ENCODE assay signal across 25 cellular contexts in the genomic region with DNA sequence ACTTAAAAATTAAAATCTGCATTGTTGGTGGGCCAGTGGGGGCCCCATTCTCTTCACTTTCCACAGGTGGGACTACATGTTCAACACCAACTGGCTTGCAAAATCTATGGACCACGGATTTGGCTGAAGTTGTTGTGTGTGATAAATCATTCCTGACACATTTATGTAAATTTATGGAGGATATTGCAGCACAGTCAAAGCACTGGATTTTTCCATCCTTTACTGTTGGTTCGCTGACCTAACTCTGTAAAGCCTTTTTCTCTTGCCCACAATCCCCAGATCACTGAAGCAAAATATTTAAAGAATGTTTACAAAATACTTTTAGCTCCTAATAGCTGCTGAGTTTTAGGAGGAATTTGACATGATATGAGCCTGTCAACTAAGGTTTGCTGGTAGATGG.
DNase-seq lines count a peak whose midpoint lies in the region; ATAC-seq and TF ChIP-seq lines count a peak whose summit lies in the region.
"Had no signal": no experiment of that assay in that cellular context is flagged by ENCODE, and none has a peak within 500 bp of the region (broad histone marks: within the 10 kb centered on the region; RNA-seq: fewer than 3 reads in every experiment).

No MANE protein-coding gene starts in this region.

- H3K4me3 ChIP-seq in PC-3 (ENCODE audit: low read length), result no peak overlapping the region
- H3K4me3 ChIP-seq: psoas muscle had no signal

- peak; percentile 40 for DNase-seq in GM03348 (ENCODE audit: low spot score)
- DNase-seq in PC-3, result peak; percentile 13
- DNase-seq in fibroblast of peridontal ligament (ENCODE audit: extremely low read depth), result peak; percentile 17
- DNase-seq in osteocyte (ENCODE audit: extremely low spot score, unreplicated experiment), result no peak
- no peak for DNase-seq in Ammon's horn (ENCODE audit: low spot score)
- DNase-seq in NCI-H748 (lab: John Stamatoyannopoulos, UW; ENCODE audit: unreplicated experiment), result no peak
- no peak for DNase-seq in stimulated activated naive B cell treated with anti-CD40 and anti-IgM and Interleukin-4, amounts not matched to agents 10 μg/mL and 1 μg/mL and 100 μg/mL, for 72 hours
- DNase-seq: activated CD4-positive, CD25-positive, alpha-beta regulatory T cell treated with anti-CD3 and anti-CD28 coated beads, Interleukin-2, amount 50 U/mL, for 72 hours; activated naive CD4-positive, alpha-beta T cell treated with anti-CD3 and anti-CD28 coated beads for 36 hours; activated T-cell treated with anti-CD3 and anti-CD28 coated beads, Interleukin-2, amount 50 U/mL, for 24 hours; DND-41; foreskin melanocyte; H7; left cardiac atrium; midbrain; NCI-H526 treated with DMSO at 0.1 percent for 48 hours; psoas muscle; Right ventricle myocardium superior; small intestine; stimulated activated CD4-positive, alpha-beta T cell treated with anti-CD3 and anti-CD28 coated beads, Interleukin-4, amount 100 ng/mL, for 1 hour; stimulated activated naive CD8-positive, alpha-beta T cell treated with anti-CD3 and anti-CD28 coated beads, Interleukin-15, amount 100 ng/mL, for 72 hours had no signal

- POLR2A ChIA-PET in PC-3 (lab: Charles Lee; ENCODE audit: unreplicated experiment), result no interaction called here

- no peak overlapping the region for H3K4me3 Mint-ChIP-seq in osteocyte (ENCODE audit: unreplicated experiment)
- H3K4me3 Mint-ChIP-seq in stimulated activated naive B cell treated with anti-CD40 and anti-IgM and Interleukin-4, amounts not matched to agents 10 μg/mL and 1 μg/mL and 100 μg/mL, for 72 hours, result no peak overlapping the region
- H3K4me3 Mint-ChIP-seq: activated naive CD4-positive, alpha-beta T cell treated with anti-CD3 and anti-CD28 coated beads for 36 hours; activated T-cell treated with anti-CD3 and anti-CD28 coated beads, Interleukin-2, amount 50 U/mL, for 24 hours; brain; dendritic cell treated with granulocyte-macrophage colony-stimulating factor and Interleukin-4, amounts not matched to agents 40 ng/mL and 50 ng/mL, for 4 days; stimulated activated naive CD8-positive, alpha-beta T cell treated with anti-CD3 and anti-CD28 coated beads, Interleukin-15, amount 100 ng/mL, for 72 hours; type B pancreatic cell had no signal

- H3F3A ChIP-seq in PC-3 (ENCODE audit: low read length, unreplicated experiment), result no peaks in the 10 kb centered on the region

- no peaks in the 10 kb centered on the region for H3K27me3 ChIP-seq in PC-3 (ENCODE audit: low read length)

- no TSS peak for BruUV-seq in PC-3 (replicated peaks; lab: Mats Ljungman, UMichigan)

- TF ChIP-seq CTCF in PC-3 (conservative IDR thresholded peaks at IDR 0.05; ENCODE audit: low read depth, low read length) (no peak), osteocyte (IDR thresholded peaks at IDR 0.05) (no peak)

- no peak overlapping the region for H3K9ac ChIP-seq in PC-3 (ENCODE audit: low read length)

- no peaks in the 10 kb centered on the region for H3K79me2 ChIP-seq in PC-3 (ENCODE audit: low read length)

- H4K20me1 ChIP-seq in PC-3 (ENCODE audit: low read length), result no peaks in the 10 kb centered on the region

- H3K36me3 Mint-ChIP-seq in osteocyte (ENCODE audit: unreplicated experiment), result no peaks in the 10 kb centered on the region
- H3K36me3 Mint-ChIP-seq in stimulated activated naive B cell treated with anti-CD40 and anti-IgM and Interleukin-4, amounts not matched to agents 10 μg/mL and 1 μg/mL and 100 μg/mL, for 72 hours, result no peaks in the 10 kb centered on the region
- H3K36me3 Mint-ChIP-seq: brain, type B pancreatic cell had no signal

- ATAC-seq in PC-3, result no peak
- no peak for ATAC-seq in HG02840 (IDR thresholded peaks at IDR 0.05; ENCODE audit: low FRiP score, unreplicated experiment)
- ATAC-seq in stimulated activated naive B cell treated with anti-CD40 and anti-IgM and Interleukin-4, amounts not matched to agents 10 μg/mL and 1 μg/mL and 100 μg/mL, for 72 hours (replicated peaks), result no peak
- ATAC-seq: psoas muscle; stimulated activated naive CD8-positive, alpha-beta T cell treated with anti-CD3 and anti-CD28 coated beads, Interleukin-15, amount 100 ng/mL, for 72 hours had no signal

- H3K9me2 ChIP-seq in PC-3 (replicated peaks; ENCODE audit: low read length), result no peaks in the 10 kb centered on the region

- peaks cover 57% of the 10 kb centered on the region for H3K4me1 Mint-ChIP-seq in osteocyte (ENCODE audit: unreplicated experiment)
- H3K4me1 Mint-ChIP-seq in stimulated activated naive B cell treated with anti-CD40 and anti-IgM and Interleukin-4, amounts not matched to agents 10 μg/mL and 1 μg/mL and 100 μg/mL, for 72 hours, result no peaks in the 10 kb centered on the region
- H3K4me1 Mint-ChIP-seq: stimulated activated naive CD8-positive, alpha-beta T cell treated with anti-CD3 and anti-CD28 coated beads, Interleukin-15, amount 100 ng/mL, for 72 hours had no signal

- H3K4me1 ChIP-seq in PC-3 (ENCODE audit: insufficient read depth, low read length), result no peaks in the 10 kb centered on the region
- H3K4me1 ChIP-seq: psoas muscle had no signal

- H3K27ac ChIP-seq in PC-3 (ENCODE audit: low read length), result no peak overlapping the region
- H3K27ac ChIP-seq: psoas muscle had no signal

- H3K36me3 ChIP-seq in PC-3 (ENCODE audit: low read depth, low read length), result no peaks in the 10 kb centered on the region

- H3K9me3 Mint-ChIP-seq in osteocyte (ENCODE audit: unreplicated experiment), result no peaks in the 10 kb centered on the region
- no peaks in the 10 kb centered on the region for H3K9me3 Mint-ChIP-seq in stimulated activated naive B cell treated with anti-CD40 and anti-IgM and Interleukin-4, amounts not matched to agents 10 μg/mL and 1 μg/mL and 100 μg/mL, for 72 hours
- H3K9me3 Mint-ChIP-seq: activated naive CD4-positive, alpha-beta T cell treated with anti-CD3 and anti-CD28 coated beads for 36 hours; activated T-cell treated with anti-CD3 and anti-CD28 coated beads, Interleukin-2, amount 50 U/mL, for 24 hours; brain; dendritic cell treated with granulocyte-macrophage colony-stimulating factor and Interleukin-4, amounts not matched to agents 40 ng/mL and 50 ng/mL, for 4 days had no signal

- no peak overlapping the region for H2AFZ ChIP-seq in PC-3 (ENCODE audit: low read length)

- CTCF ChIA-PET in PC-3 (lab: Charles Lee), result no interaction called here

- peak overlapping the region; percentile 81 for H3K27ac Mint-ChIP-seq in osteocyte (ENCODE audit: unreplicated experiment)
- no peak overlapping the region for H3K27ac Mint-ChIP-seq in stimulated activated naive B cell treated with anti-CD40 and anti-IgM and Interleukin-4, amounts not matched to agents 10 μg/mL and 1 μg/mL and 100 μg/mL, for 72 hours
- H3K27ac Mint-ChIP-seq: activated naive CD4-positive, alpha-beta T cell treated with anti-CD3 and anti-CD28 coated beads for 36 hours; activated T-cell treated with anti-CD3 and anti-CD28 coated beads, Interleukin-2, amount 50 U/mL, for 24 hours; dendritic cell treated with granulocyte-macrophage colony-stimulating factor and Interleukin-4, amounts not matched to agents 40 ng/mL and 50 ng/mL, for 4 days; stimulated activated naive CD8-positive, alpha-beta T cell treated with anti-CD3 and anti-CD28 coated beads, Interleukin-15, amount 100 ng/mL, for 72 hours; type B pancreatic cell had no signal

- H3K27me3 Mint-ChIP-seq in osteocyte (ENCODE audit: unreplicated experiment), result no peaks in the 10 kb centered on the region
- H3K27me3 Mint-ChIP-seq in stimulated activated naive B cell treated with anti-CD40 and anti-IgM and Interleukin-4, amounts not matched to agents 10 μg/mL and 1 μg/mL and 100 μg/mL, for 72 hours, result no peaks in the 10 kb centered on the region
- H3K27me3 Mint-ChIP-seq: activated T-cell treated with anti-CD3 and anti-CD28 coated beads, Interleukin-2, amount 50 U/mL, for 24 hours; dendritic cell treated with granulocyte-macrophage colony-stimulating factor and Interleukin-4, amounts not matched to agents 40 ng/mL and 50 ng/mL, for 4 days; stimulated activated naive CD8-positive, alpha-beta T cell treated with anti-CD3 and anti-CD28 coated beads, Interleukin-15, amount 100 ng/mL, for 72 hours; type B pancreatic cell had no signal

- no peak overlapping the region for H3K4me2 ChIP-seq in PC-3 (ENCODE audit: low read length)

- no peaks in the 10 kb centered on the region for H3K9me3 ChIP-seq in PC-3 (ENCODE audit: low read length)
- H3K9me3 ChIP-seq: psoas muscle had no signal

- intact Hi-C loops in PC-3 (cut with micrococcal nuclease), result no loop called here

Comparison
In these comparisons a context has a peak if more than half of its experiments do, and no peak if none do; other contexts are left out.
1. DNase-seq: peak in GM03348 (single experiment), PC-3 (single experiment) and fibroblast of peridontal ligament (single experiment); none in osteocyte (single experiment), Ammon's horn (single experiment), NCI-H748 (single experiment) and stimulated activated naive B cell treated with anti-CD40 and anti-IgM and Interleukin-4, amounts not matched to agents 10 μg/mL and 1 μg/mL and 100 μg/mL, for 72 hours (single experiment).